Comparison of ENCODE assay signal across 9 cellular contexts in genomic region chr5:1386274-1386717, GRCh38. TPM values are rescaled to one million over a fixed set of nuclear protein-coding genes. Genes with fewer than 3 reads are reported as not detected.
DNase-seq lines count a peak whose midpoint lies in the region; ATAC-seq and TF ChIP-seq lines count a peak whose summit lies in the region.
"Had no signal": no experiment of that assay in that cellular context is flagged by ENCODE, and none has a peak within 500 bp of the region (broad histone marks: within the 10 kb centered on the region; RNA-seq: fewer than 3 reads in every experiment).

No MANE protein-coding gene starts in this region.

- WGBS in endodermal cell (ENCODE audit: insufficient coverage in 1 of 2, insufficient read length in 1 of 2), 2 experiments, result 9 to 11% methylated on average over 20 to 36 of the region's 36 CpGs

- no peaks in the 10 kb centered on the region for H3K36me3 ChIP-seq in endodermal cell (ENCODE audit: control insufficient read depth, insufficient read depth, low read length)

- peak overlapping the region; percentile 17 for H3K27ac ChIP-seq in endodermal cell (ENCODE audit: low read depth, low read length)

- H3K9ac ChIP-seq in endodermal cell (ENCODE audit: extremely low read depth, low read length, poor library complexity, severe bottlenecking), result peak overlapping the region; percentile 45

- peaks cover 7% of the 10 kb centered on the region for H3K27me3 Mint-ChIP-seq in activated CD4-positive, alpha-beta memory T cell treated with anti-CD3 and anti-CD28 coated beads, Interleukin-2, amount 10 ng/mL, durations not matched to agents 7 days and 5 days
- peaks cover 71% of the 10 kb centered on the region for H3K27me3 Mint-ChIP-seq in endodermal cell (ENCODE audit: insufficient read depth)

- no peaks in the 10 kb centered on the region for H3K36me3 Mint-ChIP-seq in activated CD4-positive, alpha-beta memory T cell treated with anti-CD3 and anti-CD28 coated beads, Interleukin-2, amount 10 ng/mL, durations not matched to agents 7 days and 5 days (ENCODE audit: low read depth)
- no peaks in the 10 kb centered on the region for H3K36me3 Mint-ChIP-seq in endodermal cell (ENCODE audit: low read depth)

- H3K27me3 ChIP-seq in endodermal cell (ENCODE audit: control insufficient read depth, insufficient read depth, low read length, poor library complexity, severe bottlenecking), result peaks cover 68% of the 10 kb centered on the region

- TF ChIP-seq CTCF in GM12875 (IDR thresholded peaks at IDR 0.05; ENCODE audit: borderline replicate concordance, insufficient read depth, low read depth, low read length) (no peak), endodermal cell (conservative IDR thresholded peaks at IDR 0.05) (no peak)

- peak; percentile 44 for ATAC-seq in HG02588 (IDR thresholded peaks at IDR 0.05; ENCODE audit: unreplicated experiment)

- no peaks in the 10 kb centered on the region for H3K9me3 ChIP-seq in endodermal cell (ENCODE audit: control insufficient read depth, low read length)

- CTCF ChIA-PET in activated CD4-positive, alpha-beta memory T cell treated with anti-CD3 and anti-CD28 coated beads, Interleukin-2, amount 10 ng/mL, durations not matched to agents 7 days and 5 days (lab: Charles Lee), result interaction anchor here (1.4 kb wide), 1 partner anchor 39 kb away, joined by 3 read pairs; no protein-coding TSS in a partner anchor

- POLR2A ChIA-PET in activated CD4-positive, alpha-beta memory T cell treated with anti-CD3 and anti-CD28 coated beads, Interleukin-2, amount 10 ng/mL, durations not matched to agents 7 days and 5 days (lab: Charles Lee), result interaction anchor here (0.8 to 2.9 kb wide), 11 partner anchors 9 to 280 kb away, joined by 3 to 19 read pairs (median 4); partner anchors contain the start of gene CLPTM1L

- H3K4me1 Mint-ChIP-seq in activated CD4-positive, alpha-beta memory T cell treated with anti-CD3 and anti-CD28 coated beads, Interleukin-2, amount 10 ng/mL, durations not matched to agents 7 days and 5 days, result peaks cover 25% of the 10 kb centered on the region
- H3K4me1 Mint-ChIP-seq in endodermal cell, result peaks cover 4% of the 10 kb centered on the region

- H3K4me1 ChIP-seq in endodermal cell (ENCODE audit: control insufficient read depth, insufficient read depth, low read length), result no peaks in the 10 kb centered on the region

- peak overlapping the region; percentile 100 for H3K4me3 Mint-ChIP-seq in activated CD4-positive, alpha-beta memory T cell treated with anti-CD3 and anti-CD28 coated beads, Interleukin-2, amount 10 ng/mL, durations not matched to agents 7 days and 5 days
- peak overlapping the region; percentile 74 for H3K4me3 Mint-ChIP-seq in endodermal cell

- DNase-seq in NCI-H2029 (lab: John Stamatoyannopoulos, UW) (peak; percentile 92), endodermal cell (peak; percentile 78), mucosa of gallbladder (ENCODE audit: low spot score) (peak; percentile 60), SKM-1 (lab: John Stamatoyannopoulos, UW; ENCODE audit: unreplicated experiment) (no peak)
- peak; percentile 78 for DNase-seq in activated CD4-positive, alpha-beta memory T cell treated with anti-CD3 and anti-CD28 coated beads, Interleukin-2, amount 10 ng/mL, durations not matched to agents 7 days and 5 days
- DNase-seq in stimulated activated CD8-positive, alpha-beta memory T cell treated with anti-CD3 and anti-CD28 coated beads, Interleukin-4, amount 100 ng/mL, for 24 hours (ENCODE audit: low read depth), result peak; percentile 37

- peak overlapping the region; percentile 99 for H3K27ac Mint-ChIP-seq in activated CD4-positive, alpha-beta memory T cell treated with anti-CD3 and anti-CD28 coated beads, Interleukin-2, amount 10 ng/mL, durations not matched to agents 7 days and 5 days
- H3K27ac Mint-ChIP-seq in endodermal cell, result peak overlapping the region; percentile 88

- H3K9me3 Mint-ChIP-seq in activated CD4-positive, alpha-beta memory T cell treated with anti-CD3 and anti-CD28 coated beads, Interleukin-2, amount 10 ng/mL, durations not matched to agents 7 days and 5 days, result no peaks in the 10 kb centered on the region
- H3K9me3 Mint-ChIP-seq in endodermal cell, result no peaks in the 10 kb centered on the region

- peak overlapping the region; percentile 66 for H3K4me3 ChIP-seq in GM12875 (ENCODE audit: low read depth, low read length)
- H3K4me3 ChIP-seq in endodermal cell (ENCODE audit: low read length), result peak overlapping the region; percentile 79

RNA-seq across cellular contexts. Expression of gene CLPTM1L, which starts 41.4 kb away (rescaled TPM):
- total RNA-seq in activated CD4-positive, alpha-beta memory T cell treated with anti-CD3 and anti-CD28 coated beads, Interleukin-2, amount 10 ng/mL, durations not matched to agents 7 days and 5 days, result 100 to 1,000 TPM in 1 of 2 experiments, 10 to 100 TPM in 1; 99.7 to 101 TPM
- total RNA-seq in endodermal cell (10 to 100 TPM; 68.0 to 89.4 TPM), mucosa of gallbladder (83.2 TPM)
- 90.0 TPM for polyA plus RNA-seq in endodermal cell (2013, experiment 1 of 2)
- 75.7 TPM for polyA plus RNA-seq in endodermal cell (2013, experiment 2 of 2)

RNA-seq across cellular contexts. Expression of gene SLC6A3, which starts 58.9 kb away (rescaled TPM):
- not detected for total RNA-seq in activated CD4-positive, alpha-beta memory T cell treated with anti-CD3 and anti-CD28 coated beads, Interleukin-2, amount 10 ng/mL, durations not matched to agents 7 days and 5 days
- total RNA-seq in endodermal cell, result under 1 TPM in 1 of 2 donors, not detected in 1; 0.18 TPM
- polyA plus RNA-seq in endodermal cell (2013, experiment 1 of 2), result 0.85 TPM
- polyA plus RNA-seq in endodermal cell (2013, experiment 2 of 2), result 0.66 TPM
- total RNA-seq in mucosa of gallbladder, result 0.23 TPM
- total RNA-seq: pulmonary artery endothelial cell had no signal
